ENCODE assay signal across 15 cellular contexts in the genomic region with DNA sequence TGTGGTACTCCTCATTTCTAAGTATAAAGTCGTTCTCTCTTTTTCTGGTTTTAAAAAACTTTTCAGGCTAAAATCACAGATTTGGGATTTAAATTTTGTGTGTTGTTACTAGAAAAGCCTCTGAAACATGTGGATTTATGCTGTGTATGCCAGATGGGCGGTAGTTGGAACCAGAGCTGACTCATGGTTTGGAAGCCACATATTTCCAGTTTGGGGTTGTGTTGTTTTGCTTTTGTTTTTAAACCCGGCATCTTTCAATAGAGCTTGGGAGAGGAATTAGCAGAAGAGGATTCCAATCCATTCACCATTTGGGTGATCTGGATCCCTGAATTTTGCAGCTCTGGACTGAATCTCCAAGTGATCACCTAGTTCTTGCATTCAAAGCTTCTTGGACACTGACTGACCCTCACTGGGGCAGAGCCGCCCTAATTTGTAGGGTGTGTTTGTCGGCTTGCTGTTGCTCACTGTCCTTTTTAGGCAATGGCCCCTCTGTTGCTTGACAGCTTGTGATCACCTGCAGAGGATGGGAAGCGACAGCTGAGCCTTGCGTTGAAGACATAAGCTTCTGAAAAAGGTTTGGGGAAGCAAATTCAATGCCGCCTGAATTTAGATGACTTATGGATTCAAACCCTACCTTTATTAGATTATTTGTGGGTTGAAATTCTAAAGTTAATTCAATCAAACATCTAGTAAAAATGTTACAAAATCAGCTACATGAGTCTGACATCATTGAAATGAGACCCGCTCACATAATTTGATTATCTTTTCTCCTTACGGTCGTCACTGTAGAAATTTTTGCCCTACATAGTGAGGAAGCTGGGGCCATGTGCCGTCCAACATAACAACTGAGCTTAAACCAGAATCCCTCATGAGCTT.
DNase-seq lines count a peak whose midpoint lies in the region; ATAC-seq and TF ChIP-seq lines count a peak whose summit lies in the region.
"Had no signal": no experiment of that assay in that cellular context is flagged by ENCODE, and none has a peak within 500 bp of the region (broad histone marks: within the 10 kb centered on the region; RNA-seq: fewer than 3 reads in every experiment).

No MANE protein-coding gene starts in this region.

- no peaks in the 10 kb centered on the region for H3K36me3 Mint-ChIP-seq in activated CD4-positive, alpha-beta memory T cell treated with anti-CD3 and anti-CD28 coated beads for 36 hours
- H3K36me3 Mint-ChIP-seq in activated CD4-positive, alpha-beta memory T cell treated with anti-CD3 and anti-CD28 coated beads, Interleukin-2, amount 10 ng/mL, durations not matched to agents 7 days and 5 days (ENCODE audit: low read depth): no peaks in the 10 kb centered on the region
- H3K36me3 Mint-ChIP-seq: mesothelial cell of epicardium had no signal

- H3K27ac Mint-ChIP-seq in activated CD4-positive, alpha-beta memory T cell treated with anti-CD3 and anti-CD28 coated beads for 36 hours: no peak overlapping the region
- H3K27ac Mint-ChIP-seq in activated CD4-positive, alpha-beta memory T cell treated with anti-CD3 and anti-CD28 coated beads, Interleukin-2, amount 10 ng/mL, durations not matched to agents 7 days and 5 days: no peak overlapping the region
- H3K27ac Mint-ChIP-seq: mesothelial cell of epicardium had no signal

- intact Hi-C loops in activated CD4-positive, alpha-beta memory T cell treated with anti-CD3 and anti-CD28 coated beads for 36 hours (cut with micrococcal nuclease): no loop called here
- intact Hi-C loops in PC-3 (cut with micrococcal nuclease): no loop called here

- in situ Hi-C loops in KBM-7 (cut with MboI; ENCODE audit: low pct_unique_long_range_greater_than_20kb, low sequenced_read_pairs): no loop called here

- peak overlapping the region; percentile 34; the same call in 1 of the 2 replicates for H3K4me3 ChIP-seq in PC-3 (ENCODE audit: low read length)
- no peak overlapping the region for H3K4me3 ChIP-seq in epithelial cell of esophagus (ENCODE audit: low read length)
- H3K4me3 ChIP-seq in skeletal muscle satellite cell (ENCODE audit: low read length): peak overlapping the region; percentile 60
- H3K4me3 ChIP-seq: dorsolateral prefrontal cortex had no signal

- no peaks in the 10 kb centered on the region for H3K9me3 ChIP-seq in PC-3 (ENCODE audit: low read length)
- H3K9me3 ChIP-seq in skeletal muscle satellite cell (replicated peaks; ENCODE audit: low read length): no peaks in the 10 kb centered on the region

- H3K27me3 ChIP-seq in PC-3 (ENCODE audit: low read length): no peaks in the 10 kb centered on the region
- H3K27me3 ChIP-seq in skeletal muscle satellite cell (ENCODE audit: control insufficient read depth, insufficient read depth, low read length): no peaks in the 10 kb centered on the region

- H3F3A ChIP-seq in PC-3 (ENCODE audit: low read length, unreplicated experiment): no peaks in the 10 kb centered on the region

- H3K79me2 ChIP-seq in PC-3 (ENCODE audit: low read length): no peaks in the 10 kb centered on the region

- H4K20me1 ChIP-seq in PC-3 (ENCODE audit: low read length): no peaks in the 10 kb centered on the region

- POLR2A ChIA-PET in activated CD4-positive, alpha-beta memory T cell treated with anti-CD3 and anti-CD28 coated beads for 36 hours (lab: Charles Lee): no interaction called here
- POLR2A ChIA-PET in activated CD4-positive, alpha-beta memory T cell treated with anti-CD3 and anti-CD28 coated beads, Interleukin-2, amount 10 ng/mL, durations not matched to agents 7 days and 5 days (lab: Charles Lee): interaction anchor here (0.7 to 1.3 kb wide), 3 partner anchors 9 to 22 kb away, joined by 3 to 5 read pairs (median 3); no protein-coding TSS in a partner anchor
- POLR2A ChIA-PET in PC-3 (lab: Charles Lee; ENCODE audit: unreplicated experiment): no interaction called here

- no peak overlapping the region for H3K4me3 Mint-ChIP-seq in activated CD4-positive, alpha-beta memory T cell treated with anti-CD3 and anti-CD28 coated beads for 36 hours
- no peak overlapping the region for H3K4me3 Mint-ChIP-seq in activated CD4-positive, alpha-beta memory T cell treated with anti-CD3 and anti-CD28 coated beads, Interleukin-2, amount 10 ng/mL, durations not matched to agents 7 days and 5 days
- H3K4me3 Mint-ChIP-seq: mesothelial cell of epicardium had no signal

- H3K36me3 ChIP-seq in PC-3 (ENCODE audit: low read depth, low read length): no peaks in the 10 kb centered on the region
- H3K36me3 ChIP-seq in skeletal muscle satellite cell (ENCODE audit: insufficient read depth, low read length): no peaks in the 10 kb centered on the region

- H3K9me2 ChIP-seq in PC-3 (replicated peaks; ENCODE audit: low read length): no peaks in the 10 kb centered on the region

- H3K9ac ChIP-seq in PC-3 (ENCODE audit: low read length) (no peak overlapping the region), skeletal muscle satellite cell (ENCODE audit: low read depth, low read length) (no peak overlapping the region)

- H3K27me3 Mint-ChIP-seq in activated CD4-positive, alpha-beta memory T cell treated with anti-CD3 and anti-CD28 coated beads for 36 hours: peaks cover 27% of the 10 kb centered on the region
- peaks cover 37% of the 10 kb centered on the region for H3K27me3 Mint-ChIP-seq in activated CD4-positive, alpha-beta memory T cell treated with anti-CD3 and anti-CD28 coated beads, Interleukin-2, amount 10 ng/mL, durations not matched to agents 7 days and 5 days

- ATAC-seq in PC-3: peak; percentile 81
- ATAC-seq: Panc1 had no signal

- H3K4me1 ChIP-seq in PC-3 (ENCODE audit: insufficient read depth, low read length): peaks cover 22% of the 10 kb centered on the region
- H3K4me1 ChIP-seq in skeletal muscle satellite cell (ENCODE audit: control insufficient read depth, insufficient read depth, low read length): peaks cover 26% of the 10 kb centered on the region

- DNase-seq in activated CD4-positive, alpha-beta memory T cell treated with anti-CD3 and anti-CD28 coated beads for 36 hours: peak; percentile 25
- DNase-seq in activated CD4-positive, alpha-beta memory T cell treated with anti-CD3 and anti-CD28 coated beads, Interleukin-2, amount 10 ng/mL, durations not matched to agents 7 days and 5 days: no peak
- DNase-seq in PC-3 (peak; percentile 53), epithelial cell of esophagus (ENCODE audit: low read depth) (peak; percentile 13), HuH-7 (ENCODE audit: low spot score) (no peak), KBM-7 (no peak)
- no peak for DNase-seq in effector CD8-positive, alpha-beta T cell (lab: John Stamatoyannopoulos, UW)
- DNase-seq: activated CD4-positive, CD25-positive, alpha-beta regulatory T cell; activated gamma-delta T cell; AML-193; small intestine had no signal

- TF ChIP-seq CTCF in PC-3 (conservative IDR thresholded peaks at IDR 0.05; ENCODE audit: low read depth, low read length): no peak
- no peak for TF ChIP-seq CTCF in epithelial cell of esophagus (IDR thresholded peaks at IDR 0.05; ENCODE audit: insufficient read depth, low read depth, low read length, missing control alignments)

- H3K9me3 Mint-ChIP-seq in activated CD4-positive, alpha-beta memory T cell treated with anti-CD3 and anti-CD28 coated beads for 36 hours: no peaks in the 10 kb centered on the region
- no peaks in the 10 kb centered on the region for H3K9me3 Mint-ChIP-seq in activated CD4-positive, alpha-beta memory T cell treated with anti-CD3 and anti-CD28 coated beads, Interleukin-2, amount 10 ng/mL, durations not matched to agents 7 days and 5 days

- H3K27ac ChIP-seq in PC-3 (ENCODE audit: low read length): no peak overlapping the region

- BruUV-seq in PC-3 (replicated peaks; lab: Mats Ljungman, UMichigan): no TSS peak

- H2AFZ ChIP-seq in PC-3 (ENCODE audit: low read length): peak overlapping the region; percentile 71

- H3K4me2 ChIP-seq in PC-3 (ENCODE audit: low read length) (peak overlapping the region; percentile 72), skeletal muscle satellite cell (ENCODE audit: low read length) (peak overlapping the region; percentile 77)

- H3K4me1 Mint-ChIP-seq in activated CD4-positive, alpha-beta memory T cell treated with anti-CD3 and anti-CD28 coated beads for 36 hours (ENCODE audit: low read depth): peaks cover 9% of the 10 kb centered on the region
- peaks cover 16% of the 10 kb centered on the region for H3K4me1 Mint-ChIP-seq in activated CD4-positive, alpha-beta memory T cell treated with anti-CD3 and anti-CD28 coated beads, Interleukin-2, amount 10 ng/mL, durations not matched to agents 7 days and 5 days

- CTCF ChIA-PET in activated CD4-positive, alpha-beta memory T cell treated with anti-CD3 and anti-CD28 coated beads for 36 hours (lab: Charles Lee): interaction anchor here (0.5 to 4.9 kb wide), 11 partner anchors 8 to 244 kb away, joined by 3 to 50 read pairs (median 4); no protein-coding TSS in a partner anchor
- CTCF ChIA-PET in activated CD4-positive, alpha-beta memory T cell treated with anti-CD3 and anti-CD28 coated beads, Interleukin-2, amount 10 ng/mL, durations not matched to agents 7 days and 5 days (lab: Charles Lee): interaction anchor here (0.6 to 3.7 kb wide), 7 partner anchors 9 to 1063 kb away, joined by 4 to 33 read pairs (median 6); a partner anchor contains a TSS
- CTCF ChIA-PET in PC-3 (lab: Charles Lee): interaction anchor here (1.6 kb wide), 1 partner anchor 9 kb away, joined by 5 read pairs; no protein-coding TSS in a partner anchor

Comparison
In these comparisons a context has a peak if more than half of its experiments do, and no peak if none do; other contexts are left out.
1. DNase-seq: peak in activated CD4-positive, alpha-beta memory T cell treated with anti-CD3 and anti-CD28 coated beads for 36 hours (single experiment), PC-3 (single experiment) and epithelial cell of esophagus (single experiment); none in activated CD4-positive, alpha-beta memory T cell treated with anti-CD3 and anti-CD28 coated beads, Interleukin-2, amount 10 ng/mL, durations not matched to agents 7 days and 5 days (single experiment), HuH-7 (single experiment), effector CD8-positive, alpha-beta T cell (single experiment) and KBM-7 (single experiment).